Comparison of ENCODE assay signal across 8 cellular contexts in the genomic region with DNA sequence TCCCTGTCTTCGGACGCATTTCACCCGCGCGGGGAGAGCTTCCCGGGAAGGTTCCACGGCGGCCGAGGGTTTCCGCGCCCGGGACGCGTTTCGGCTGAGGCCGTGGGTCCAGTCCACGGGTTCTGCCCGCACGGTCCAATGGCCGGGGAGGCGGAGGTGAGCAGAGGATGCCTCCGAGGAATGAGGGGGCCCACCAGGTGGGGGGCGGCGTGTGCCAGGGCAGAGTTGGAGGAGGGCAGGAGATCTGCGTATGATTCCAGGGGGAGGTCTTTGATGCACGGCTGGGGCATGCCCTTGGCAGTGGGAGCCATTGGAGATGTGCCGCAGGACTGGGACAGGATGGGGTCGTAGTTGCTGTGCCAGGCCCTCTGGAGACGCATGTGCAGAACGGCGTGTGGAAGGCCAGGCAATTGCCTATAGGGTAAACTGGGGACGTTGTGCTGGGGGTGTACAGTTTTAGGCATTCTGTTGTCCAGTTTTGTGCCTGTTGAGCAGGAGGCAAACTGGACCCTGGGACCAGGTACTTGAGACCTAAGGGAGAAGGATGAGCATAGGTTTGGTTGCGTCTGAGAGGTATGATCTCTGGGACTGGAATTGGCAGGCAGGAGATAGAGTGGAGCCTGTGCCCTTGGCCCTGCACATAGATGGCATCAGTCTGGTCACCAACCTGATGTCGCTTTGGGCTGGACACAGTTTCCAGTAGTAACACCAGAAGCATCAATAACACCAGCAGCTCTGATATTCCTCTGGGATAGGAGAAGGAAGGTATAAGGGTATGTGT. TPM values are rescaled to one million over a fixed set of nuclear protein-coding genes. Genes with fewer than 3 reads are reported as not detected.
DNase-seq lines count a peak whose midpoint lies in the region; ATAC-seq and TF ChIP-seq lines count a peak whose summit lies in the region.

No MANE protein-coding gene starts in this region.

- H3K36me3 Mint-ChIP-seq in activated T-helper 2 cell treated with anti-CD3 and anti-CD28 coated beads, Interferon-gamma antibody, Interleukin-2, Interleukin-4, amounts not matched to agents 10 μg/mL and 5 μg/mL and 100 μg/mL, durations not matched to agents 14 hours and 24 hours and 36 hours (ENCODE audit: low read depth) = peaks cover 13% of the 10 kb centered on the region

- peaks cover 6% of the 10 kb centered on the region for H3K9me3 Mint-ChIP-seq in activated T-helper 2 cell treated with anti-CD3 and anti-CD28 coated beads, Interferon-gamma antibody, Interleukin-2, Interleukin-4, amounts not matched to agents 10 μg/mL and 5 μg/mL and 100 μg/mL, durations not matched to agents 14 hours and 24 hours and 36 hours

- H3K4me3 ChIP-seq in right atrium auricular region = peak overlapping the region; percentile 83 to 88

- peak overlapping the region; percentile 89 for H3K27ac ChIP-seq in right atrium auricular region

- TF ChIP-seq CTCF in right atrium auricular region (IDR thresholded peaks at IDR 0.05) = no peak

- peaks cover 0 to 26% of the 10 kb centered on the region in 2 donors for H3K4me1 ChIP-seq in right atrium auricular region

- peaks cover 27% of the 10 kb centered on the region for H3K4me1 Mint-ChIP-seq in activated T-helper 2 cell treated with anti-CD3 and anti-CD28 coated beads, Interferon-gamma antibody, Interleukin-2, Interleukin-4, amounts not matched to agents 10 μg/mL and 5 μg/mL and 100 μg/mL, durations not matched to agents 14 hours and 24 hours and 36 hours (ENCODE audit: low read depth)

- peak; percentile 18 for ATAC-seq in GM21825 (IDR thresholded peaks at IDR 0.05; ENCODE audit: unreplicated experiment)
- ATAC-seq in sciatic nerve = peak; percentile 10
- ATAC-seq in HG03108 (IDR thresholded peaks at IDR 0.05; ENCODE audit: unreplicated experiment) = no peak

- no peaks in the 10 kb centered on the region for H3K36me3 ChIP-seq in right atrium auricular region

- H3K27ac Mint-ChIP-seq in activated T-helper 2 cell treated with anti-CD3 and anti-CD28 coated beads, Interferon-gamma antibody, Interleukin-2, Interleukin-4, amounts not matched to agents 10 μg/mL and 5 μg/mL and 100 μg/mL, durations not matched to agents 14 hours and 24 hours and 36 hours = peak overlapping the region; percentile 36

- no peaks in the 10 kb centered on the region for H3K27me3 Mint-ChIP-seq in activated T-helper 2 cell treated with anti-CD3 and anti-CD28 coated beads, Interferon-gamma antibody, Interleukin-2, Interleukin-4, amounts not matched to agents 10 μg/mL and 5 μg/mL and 100 μg/mL, durations not matched to agents 14 hours and 24 hours and 36 hours (ENCODE audit: low read depth)

- H3K4me3 Mint-ChIP-seq in activated T-helper 2 cell treated with anti-CD3 and anti-CD28 coated beads, Interferon-gamma antibody, Interleukin-2, Interleukin-4, amounts not matched to agents 10 μg/mL and 5 μg/mL and 100 μg/mL, durations not matched to agents 14 hours and 24 hours and 36 hours (ENCODE audit: low read depth) = peak overlapping the region; percentile 85

- DNase-seq in DMS114 treated with DMSO at 0.1 percent for 48 hours (lab: John Stamatoyannopoulos, UW; ENCODE audit: unreplicated experiment) (peak; percentile 63), NCI-H1694 (lab: John Stamatoyannopoulos, UW) (peak; percentile 46), right atrium auricular region (ENCODE audit: low spot score) (no peak), sciatic nerve (ENCODE audit: low spot score) (peak; percentile 67), mesenteric fat pad (ENCODE audit: low spot score) (no peak)
- DNase-seq in activated T-helper 2 cell treated with anti-CD3 and anti-CD28 coated beads, Interferon-gamma antibody, Interleukin-2, Interleukin-4, amounts not matched to agents 10 μg/mL and 5 μg/mL and 100 μg/mL, durations not matched to agents 14 hours and 24 hours and 36 hours (ENCODE audit: low spot score) = no peak

- intact Hi-C loops in activated T-helper 2 cell treated with anti-CD3 and anti-CD28 coated beads, Interferon-gamma antibody, Interleukin-2, Interleukin-4, amounts not matched to agents 10 μg/mL and 5 μg/mL and 100 μg/mL, durations not matched to agents 14 hours and 24 hours and 36 hours (cut with micrococcal nuclease) = loop anchor here (2.0 to 5.0 kb wide), 3 partner anchors 68 to 227 kb away; a partner anchor contains a TSS
- intact Hi-C loops in sciatic nerve (cut with DNase I) = no loop called here

- H3K27me3 ChIP-seq in right atrium auricular region = no peaks in the 10 kb centered on the region

- no peaks in the 10 kb centered on the region for H3K9me3 ChIP-seq in right atrium auricular region

RNA-seq across cellular contexts. Expression of a gene that starts 0.8 kb away (rescaled TPM):
- total RNA-seq in activated T-helper 2 cell treated with anti-CD3 and anti-CD28 coated beads, Interferon-gamma antibody, Interleukin-2, Interleukin-4, amounts not matched to agents 10 μg/mL and 5 μg/mL and 100 μg/mL, durations not matched to agents 14 hours and 24 hours and 36 hours = 11.2 and 12.2 TPM in 2 replicates
- total RNA-seq in right atrium auricular region (10 to 100 TPM; 17.4 to 18.5 TPM), sciatic nerve (16.0 TPM), mesenteric fat pad (15.4 TPM)

RNA-seq across cellular contexts. Expression of a gene that starts 13.7 kb away (rescaled TPM):
- 0.57 and 0.91 TPM in 2 replicates for total RNA-seq in activated T-helper 2 cell treated with anti-CD3 and anti-CD28 coated beads, Interferon-gamma antibody, Interleukin-2, Interleukin-4, amounts not matched to agents 10 μg/mL and 5 μg/mL and 100 μg/mL, durations not matched to agents 14 hours and 24 hours and 36 hours
- total RNA-seq in right atrium auricular region (not detected), sciatic nerve (not detected), mesenteric fat pad (not detected)

RNA-seq across cellular contexts. Expression of a gene that starts 22.1 kb away (rescaled TPM):
- 1,217 and 1,244 TPM in 2 replicates for total RNA-seq in activated T-helper 2 cell treated with anti-CD3 and anti-CD28 coated beads, Interferon-gamma antibody, Interleukin-2, Interleukin-4, amounts not matched to agents 10 μg/mL and 5 μg/mL and 100 μg/mL, durations not matched to agents 14 hours and 24 hours and 36 hours
- total RNA-seq in right atrium auricular region = 1,000 to 10,000 TPM in 1 of 2 donors, 100 to 1,000 TPM in 1; 593 to 1,197 TPM
- 572 TPM for total RNA-seq in sciatic nerve
- 673 TPM for total RNA-seq in mesenteric fat pad

RNA-seq across cellular contexts. Expression of a gene that starts 28.4 kb away (rescaled TPM):
- total RNA-seq in activated T-helper 2 cell treated with anti-CD3 and anti-CD28 coated beads, Interferon-gamma antibody, Interleukin-2, Interleukin-4, amounts not matched to agents 10 μg/mL and 5 μg/mL and 100 μg/mL, durations not matched to agents 14 hours and 24 hours and 36 hours = 1.1 and 1.5 TPM in 2 replicates
- total RNA-seq in right atrium auricular region (1 to 10 TPM in 1 of 2 donors, under 1 TPM in 1; 0.70 to 1.3 TPM), sciatic nerve (2.0 TPM), mesenteric fat pad (0.48 TPM)

RNA-seq across cellular contexts. Expression of a gene that starts 30.8 kb away (rescaled TPM):
- total RNA-seq in activated T-helper 2 cell treated with anti-CD3 and anti-CD28 coated beads, Interferon-gamma antibody, Interleukin-2, Interleukin-4, amounts not matched to agents 10 μg/mL and 5 μg/mL and 100 μg/mL, durations not matched to agents 14 hours and 24 hours and 36 hours = 3.2 and 3.4 TPM in 2 replicates
- total RNA-seq in right atrium auricular region (1 to 10 TPM; 2.7 to 3.1 TPM), sciatic nerve (6.1 TPM), mesenteric fat pad (4.0 TPM)

Comparison
In these comparisons a context has a peak if more than half of its experiments do, and no peak if none do; other contexts are left out.
1. DNase-seq: peak in DMS114 treated with DMSO at 0.1 percent for 48 hours (single experiment), NCI-H1694 (single experiment) and sciatic nerve (single experiment); none in activated T-helper 2 cell treated with anti-CD3 and anti-CD28 coated beads, Interferon-gamma antibody, Interleukin-2, Interleukin-4, amounts not matched to agents 10 μg/mL and 5 μg/mL and 100 μg/mL, durations not matched to agents 14 hours and 24 hours and 36 hours (single experiment), right atrium auricular region (single experiment) and mesenteric fat pad (single experiment).